20 cellular contexts compared by ENCODE assay signal in genomic region chr7:523436-524336, GRCh38. TPM values are rescaled to one million over a fixed set of nuclear protein-coding genes. Genes with fewer than 3 reads are reported as not detected.
DNase-seq lines count a peak whose midpoint lies in the region; ATAC-seq and TF ChIP-seq lines count a peak whose summit lies in the region.
"Had no signal": no experiment of that assay in that cellular context is flagged by ENCODE, and none has a peak within 500 bp of the region (broad histone marks: within the 10 kb centered on the region; RNA-seq: fewer than 3 reads in every experiment).

No MANE protein-coding gene starts in this region.

- H3K27me3 ChIP-seq in heart right ventricle (peaks cover 0 to 62% (median 26%) of the 10 kb centered on the region in 7 donors), tibial nerve (peaks cover 0 to 31% of the 10 kb centered on the region in 2 donors)
- H3K27me3 ChIP-seq: SJCRH30, tibial artery had no signal

- peaks cover 16 to 18% of the 10 kb centered on the region in 2 donors for H3K27me3 Mint-ChIP-seq in stimulated activated naive B cell treated with anti-CD40 and anti-IgM and Interleukin-4, amounts not matched to agents 10 μg/mL and 1 μg/mL and 100 μg/mL, for 72 hours

- no peaks in the 10 kb centered on the region for H3K36me3 ChIP-seq in heart right ventricle
- H3K36me3 ChIP-seq in tibial nerve, result no peaks in the 10 kb centered on the region
- H3K36me3 ChIP-seq: SJCRH30, tibial artery had no signal

- peak overlapping the region; percentile 14 to 29 for H3K4me3 Mint-ChIP-seq in stimulated activated naive B cell treated with anti-CD40 and anti-IgM and Interleukin-4, amounts not matched to agents 10 μg/mL and 1 μg/mL and 100 μg/mL, for 72 hours
- H3K4me3 Mint-ChIP-seq: activated CD4-positive, alpha-beta T cell treated with anti-CD3 and anti-CD28 coated beads, Interleukin-2, amount 10 ng/mL, durations not matched to agents 7 days and 5 days; CD4-positive, CD25-positive, alpha-beta regulatory T cell; T-helper 1 cell treated with Interleukin-12 subunit alpha and Interleukin-12 subunit beta and Interleukin-4 antibody, amounts not matched to agents 30 μg/mL and 1 μg/mL, for 36 hours had no signal

- TF ChIP-seq CTCF in heart right ventricle (IDR thresholded peaks at IDR 0.05) (no peak), tibial nerve (IDR thresholded peaks at IDR 0.05) (no peak)

- H3K27ac ChIP-seq in heart right ventricle (peak overlapping the region; percentile 78 to 95 (median 90)), tibial nerve (no peak overlapping the region)
- H3K27ac ChIP-seq: SJCRH30 had no signal

- peaks cover 0 to 11% (median 0%) of the 10 kb centered on the region in 11 donors for H3K9me3 ChIP-seq in heart right ventricle
- H3K9me3 ChIP-seq in tibial nerve, result peaks cover 0 to 11% (median 0%) of the 10 kb centered on the region in 4 donors
- H3K9me3 ChIP-seq: SJCRH30 had no signal

- TF ChIP-seq EP300 in tibial nerve (IDR thresholded peaks at IDR 0.05), result no peak

- H3K4me3 ChIP-seq in heart right ventricle, result peak overlapping the region in 9 of 10 donors; percentile 52 to 85 (median 60)
- no peak overlapping the region for H3K4me3 ChIP-seq in tibial nerve
- H3K4me3 ChIP-seq: SJCRH30 had no signal

- H3K9me3 Mint-ChIP-seq in stimulated activated naive B cell treated with anti-CD40 and anti-IgM and Interleukin-4, amounts not matched to agents 10 μg/mL and 1 μg/mL and 100 μg/mL, for 72 hours, result no peaks in the 10 kb centered on the region
- H3K9me3 Mint-ChIP-seq: activated CD4-positive, alpha-beta T cell treated with anti-CD3 and anti-CD28 coated beads, Interleukin-2, amount 10 ng/mL, durations not matched to agents 7 days and 5 days; CD4-positive, CD25-positive, alpha-beta regulatory T cell; T-helper 1 cell treated with Interleukin-12 subunit alpha and Interleukin-12 subunit beta and Interleukin-4 antibody, amounts not matched to agents 30 μg/mL and 1 μg/mL, for 36 hours had no signal

- peaks cover 12 to 20% of the 10 kb centered on the region in 2 donors for H3K4me1 Mint-ChIP-seq in stimulated activated naive B cell treated with anti-CD40 and anti-IgM and Interleukin-4, amounts not matched to agents 10 μg/mL and 1 μg/mL and 100 μg/mL, for 72 hours

- ATAC-seq in heart right ventricle, result no peak
- ATAC-seq in Right ventricle myocardium superior (ENCODE audit: poor library complexity), result no peak
- no peak for ATAC-seq in stimulated activated naive B cell treated with anti-CD40 and anti-IgM and Interleukin-4, amounts not matched to agents 10 μg/mL and 1 μg/mL and 100 μg/mL, for 72 hours (replicated peaks)

- no peak for TF ChIP-seq POLR2A in erythroblast (IDR thresholded peaks at IDR 0.05; ENCODE audit: low read length)
- no peak for TF ChIP-seq POLR2A in tibial nerve (IDR thresholded peaks at IDR 0.05)

- no peak overlapping the region for H3K27ac Mint-ChIP-seq in stimulated activated naive B cell treated with anti-CD40 and anti-IgM and Interleukin-4, amounts not matched to agents 10 μg/mL and 1 μg/mL and 100 μg/mL, for 72 hours
- H3K27ac Mint-ChIP-seq: activated CD4-positive, alpha-beta T cell treated with anti-CD3 and anti-CD28 coated beads, Interleukin-2, amount 10 ng/mL, durations not matched to agents 7 days and 5 days; CD4-positive, CD25-positive, alpha-beta regulatory T cell; T-helper 1 cell treated with Interleukin-12 subunit alpha and Interleukin-12 subunit beta and Interleukin-4 antibody, amounts not matched to agents 30 μg/mL and 1 μg/mL, for 36 hours had no signal

- H3K4me1 ChIP-seq in heart right ventricle (peaks cover 14 to 47% (median 31%) of the 10 kb centered on the region in 9 donors), tibial nerve (peaks cover 3 to 32% (median 25%) of the 10 kb centered on the region in 4 donors)
- H3K4me1 ChIP-seq: SJCRH30 had no signal

- no peaks in the 10 kb centered on the region for H3K36me3 Mint-ChIP-seq in stimulated activated naive B cell treated with anti-CD40 and anti-IgM and Interleukin-4, amounts not matched to agents 10 μg/mL and 1 μg/mL and 100 μg/mL, for 72 hours
- H3K36me3 Mint-ChIP-seq: CD4-positive, CD25-positive, alpha-beta regulatory T cell had no signal

- intact Hi-C loops in heart right ventricle (cut with DNase I), result loop anchor here in 4 of 10 donors (5.0 to 10.0 kb wide), 4 partner anchors 111 to 209 kb away; no protein-coding TSS in a partner anchor
- intact Hi-C loops in Right ventricle myocardium superior (cut with DNase I), result loop anchor here (5.0 to 10.0 kb wide), 3 partner anchors 121 to 209 kb away; no protein-coding TSS in a partner anchor

- 56 to 67% methylated on average over 25 of the region's 25 CpGs for WGBS in heart right ventricle, 2 donors
- 86 to 89% methylated on average over 22 to 24 of the region's 25 CpGs for WGBS in tibial nerve, 2 donors

- DNase-seq in heart right ventricle, result peak in 1 of 2 donors; percentile 19
- no peak for DNase-seq in Right ventricle myocardium superior
- peak; percentile 94 for DNase-seq in RPMI8226
- DNase-seq in erythroblast (lab: John Stamatoyannopoulos, UW), result peak; percentile 15 to 49
- DNase-seq in stimulated activated naive B cell treated with anti-CD40 and anti-IgM and Interleukin-4, amounts not matched to agents 10 μg/mL and 1 μg/mL and 100 μg/mL, for 72 hours, result no peak
- DNase-seq in tibial nerve (ENCODE audit: low spot score in 2 of 2), result no peak
- no peak for DNase-seq in iPS-NIHi11 (ENCODE audit: low spot score)
- no peak for DNase-seq in NCI-H345 (lab: John Stamatoyannopoulos, UW)
- DNase-seq: activated CD4-positive, alpha-beta T cell treated with anti-CD3 and anti-CD28 coated beads, Interleukin-2, amount 10 ng/mL, durations not matched to agents 7 days and 5 days; CD4-positive, CD25-positive, alpha-beta regulatory T cell; DMS79 treated with DMSO at 0.1 percent for 48 hours; Karpas-422; kidney; NCI-H2081 treated with DMSO at 0.1 percent for 48 hours; NCI-H524 treated with DMSO at 0.1 percent for 48 hours; stimulated activated CD4-positive, alpha-beta T cell treated with anti-CD3 and anti-CD28 coated beads, Interleukin-1b, Interleukin-23, amount 100 ng/mL, for 48 hours; stimulated activated naive CD4-positive, alpha-beta T cell treated with Interleukin-2 at 50 U/mL for 16 hours; tibial artery had no signal

RNA-seq across cellular contexts. Expression of gene PDGFA, which starts 4.0 kb away (rescaled TPM):
- total RNA-seq in heart right ventricle, result 10 to 100 TPM; 16.7 to 38.5 (median 27.9) TPM
- polyA plus RNA-seq in heart right ventricle, result 10 to 100 TPM; 14.3 to 18.3 TPM
- 34.5 TPM for total RNA-seq in Right ventricle myocardium superior
- 10 to 100 TPM; 33.4 to 84.1 (median 40.6) TPM for total RNA-seq in tibial nerve
- polyA plus RNA-seq: CD4-positive, CD25-positive, alpha-beta regulatory T cell had no signal

Comparison
In these comparisons a context has a peak if more than half of its experiments do, and no peak if none do; other contexts are left out.
1. DNase-seq: peak in RPMI8226 (single experiment) and erythroblast (2 of 2); none in Right ventricle myocardium superior (single experiment), stimulated activated naive B cell treated with anti-CD40 and anti-IgM and Interleukin-4, amounts not matched to agents 10 μg/mL and 1 μg/mL and 100 μg/mL, for 72 hours (single experiment), tibial nerve (0 of 2), iPS-NIHi11 (single experiment) and NCI-H345 (single experiment).
2. H3K27ac ChIP-seq: peak in heart right ventricle (10 of 10); none in tibial nerve (0 of 4).
3. H3K4me3 ChIP-seq: peak in heart right ventricle (9 of 10); none in tibial nerve (0 of 4).